Comparison of ENCODE assay signal across 1 cellular context in genomic region chr6:13272131-13273046, GRCh38.
TF ChIP-seq lines count a peak whose summit lies in the region.

No MANE protein-coding gene starts in this region.

TF ChIP-seq in WTC11, 78 proteins besides CTCF, POLR2A, EP300 and RAD21 (continued from another document):
- TF ChIP-seq USF1 (CRISPR knock-in tag; IDR thresholded peaks at IDR 0.05) (no peak), TP53 (CRISPR knock-in tag; IDR thresholded peaks at IDR 0.05) (no peak), ZNF121 (CRISPR knock-in tag; IDR thresholded peaks at IDR 0.05) (no peak), ZMAT4 (CRISPR knock-in tag; IDR thresholded peaks at IDR 0.05) (no peak), MLX (CRISPR knock-in tag; IDR thresholded peaks at IDR 0.05) (no peak)
